In the genomic region with DNA sequence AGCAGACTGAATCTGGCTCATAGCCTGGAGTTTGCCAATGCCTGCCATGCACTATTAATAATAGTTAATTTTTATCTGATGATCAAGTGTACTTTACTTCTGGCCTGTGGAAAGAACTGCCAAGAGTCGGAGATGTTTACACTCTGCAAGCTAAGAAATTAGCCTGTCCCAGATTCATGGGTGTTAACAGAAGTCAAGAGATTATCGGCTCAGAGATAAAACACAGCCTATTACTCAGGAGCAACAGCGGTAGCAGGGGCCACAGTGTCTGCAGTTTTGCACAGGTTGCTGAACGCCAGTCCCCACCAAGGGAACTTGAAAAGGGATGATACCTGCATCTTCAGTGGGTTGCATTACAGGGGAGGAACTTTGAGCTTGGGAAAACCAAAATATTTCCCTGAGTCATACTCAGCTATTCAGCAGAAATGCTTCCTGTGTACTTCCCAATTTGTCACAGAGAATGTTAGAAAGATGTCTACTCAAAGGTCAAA, we compare ENCODE assay signal across 11 cellular contexts. TPM values are rescaled to one million over a fixed set of nuclear protein-coding genes. Genes with fewer than 3 reads are reported as not detected.
DNase-seq lines count a peak whose midpoint lies in the region; FAIRE-seq and TF ChIP-seq lines count a peak whose summit lies in the region.
"Had no signal": no experiment of that assay in that cellular context is flagged by ENCODE, and none has a peak within 500 bp of the region (broad histone marks: within the 10 kb centered on the region; RNA-seq: fewer than 3 reads in every experiment).

No MANE protein-coding gene starts in this region.

- 23% methylated on average over 4 of the region's 4 CpGs for WGBS in hepatocyte (ENCODE audit: low lambda C conversion rate, missing lambda C conversion rate)

- H3K27me3 ChIP-seq in hepatocyte (no peaks in the 10 kb centered on the region), stomach smooth muscle (ENCODE audit: control insufficient read depth in 1 of 2, insufficient read depth in 2 of 2, low read length in 2 of 2) (no peaks in the 10 kb centered on the region)
- H3K27me3 ChIP-seq: tibial nerve had no signal

- H3K36me3 ChIP-seq in hepatocyte (replicated peaks; ENCODE audit: insufficient read depth, low read depth), result no peaks in the 10 kb centered on the region
- no peaks in the 10 kb centered on the region for H3K36me3 ChIP-seq in stomach smooth muscle (ENCODE audit: control insufficient read depth in 2 of 2, insufficient read depth in 2 of 2, low read length in 2 of 2)
- H3K36me3 ChIP-seq: tibial nerve had no signal

- TF ChIP-seq CTCF in hepatocyte (IDR thresholded peaks at IDR 0.05; ENCODE audit: poor library complexity), result no peak

- H4K20me1 ChIP-seq in hepatocyte (ENCODE audit: insufficient read depth, poor library complexity, severe bottlenecking), result no peaks in the 10 kb centered on the region

- peaks cover 27% of the 10 kb centered on the region for H3K4me1 ChIP-seq in hepatocyte (ENCODE audit: insufficient read depth)
- peaks cover 36% of the 10 kb centered on the region for H3K4me1 ChIP-seq in stomach smooth muscle (ENCODE audit: control insufficient read depth, insufficient read depth, low read length)

- peak overlapping the region in 1 of 2 donors; percentile 16 for H3K9ac ChIP-seq in stomach smooth muscle (ENCODE audit: low read length in 2 of 2)

- H3K27ac ChIP-seq in hepatocyte (peak overlapping the region; percentile 56), stomach smooth muscle (ENCODE audit: low read length) (peak overlapping the region; percentile 80)

- H3K9me2 ChIP-seq in hepatocyte (replicated peaks; ENCODE audit: insufficient read depth), result no peaks in the 10 kb centered on the region

- no peak for FAIRE-seq in GM12892 (lab: Jason Lieb, UNC)

- peaks cover 5% of the 10 kb centered on the region for H3K79me2 ChIP-seq in hepatocyte

- DNase-seq in GM03348 (ENCODE audit: low spot score), result peak; percentile 65
- peak; percentile 0 for DNase-seq in amniotic stem cell (lab: John Stamatoyannopoulos, UW)
- DNase-seq in hepatocyte (ENCODE audit: low spot score), result peak; percentile 42
- no peak for DNase-seq in GM12892 (ENCODE audit: insufficient read length)
- no peak for DNase-seq in pons (ENCODE audit: low spot score)
- DNase-seq in amygdala (lab: John Stamatoyannopoulos, UW), result no peak
- DNase-seq: glutamatergic neuron, GOT3, NCI-H748 treated with DMSO at 0.1 percent for 48 hours had no signal

- H2AFZ ChIP-seq in hepatocyte, result no peak overlapping the region

- no peak for TF ChIP-seq POLR2A in GM12892 (IDR thresholded peaks at IDR 0.05; ENCODE audit: low read depth, low read length)

- H3K4me3 ChIP-seq in hepatocyte (no peak overlapping the region), stomach smooth muscle (ENCODE audit: low read length in 2 of 2) (peak overlapping the region; percentile 12 to 49)
- H3K4me3 ChIP-seq: tibial nerve had no signal

- H3K9me3 ChIP-seq in hepatocyte (ENCODE audit: low read depth) (no peaks in the 10 kb centered on the region), stomach smooth muscle (ENCODE audit: control insufficient read depth in 2 of 2, low read length in 2 of 2) (no peaks in the 10 kb centered on the region)
- H3K9me3 ChIP-seq: tibial nerve had no signal

- H3K4me2 ChIP-seq in hepatocyte, result peak overlapping the region; percentile 54

RNA-seq across cellular contexts. Expression of a gene that starts 4.3 kb away (rescaled TPM):
- total RNA-seq in hepatocyte, result 97.7 and 106 TPM in 2 replicates
- polyA plus RNA-seq in hepatocyte, result 154 and 204 TPM in 2 replicates
- polyA plus RNA-seq in GM12892 (2012; ENCODE audit: missing spikeins), result 15.3 TPM

RNA-seq across cellular contexts. Expression of a gene that starts 34.5 kb away (rescaled TPM):
- total RNA-seq in hepatocyte, result 15.3 and 16.6 TPM in 2 replicates
- 25.6 and 26.9 TPM in 2 replicates for polyA plus RNA-seq in hepatocyte
- polyA plus RNA-seq in GM12892 (2012; ENCODE audit: missing spikeins), result 14.1 TPM

RNA-seq across cellular contexts. Expression of a gene that starts 51.5 kb away (rescaled TPM):
- 3,340 and 3,712 TPM in 2 replicates for total RNA-seq in hepatocyte
- polyA plus RNA-seq in hepatocyte, result 400 and 446 TPM in 2 replicates
- polyA plus RNA-seq in GM12892 (2012; ENCODE audit: missing spikeins), result 4,194 TPM

Comparison
In these comparisons a context has a peak if more than half of its experiments do, and no peak if none do; other contexts are left out.
1. DNase-seq: peak in GM03348 (single experiment), amniotic stem cell (single experiment) and hepatocyte (single experiment); none in GM12892 (single experiment), pons (single experiment) and amygdala (0 of 56).